In the genomic region with DNA sequence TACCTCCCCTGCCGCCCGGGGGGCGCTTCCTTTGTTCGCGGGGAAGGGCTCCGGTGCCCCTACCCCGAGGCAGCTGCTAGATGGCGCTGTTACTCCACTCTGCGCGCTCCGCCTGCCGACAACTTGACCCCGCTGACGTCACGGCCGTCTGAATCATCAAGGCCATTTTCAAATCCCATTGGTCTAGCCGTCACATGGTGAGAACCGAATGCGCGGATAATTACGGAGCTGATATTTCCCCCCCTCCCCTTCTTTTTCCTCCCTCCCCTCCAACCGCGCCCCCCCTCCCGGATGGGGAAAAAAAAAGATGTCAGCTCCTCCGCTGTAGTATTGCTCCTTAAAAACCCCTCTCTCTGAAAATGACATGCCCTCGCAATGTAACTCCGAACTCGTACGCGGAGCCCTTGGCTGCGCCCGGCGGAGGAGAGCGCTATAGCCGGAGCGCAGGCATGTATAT, we compare ENCODE assay signal across 9 cellular contexts. TPM values are rescaled to one million over a fixed set of nuclear protein-coding genes. Genes with fewer than 3 reads are reported as not detected.
DNase-seq lines count a peak whose midpoint lies in the region; ATAC-seq and TF ChIP-seq lines count a peak whose summit lies in the region.
"Had no signal": no experiment of that assay in that cellular context is flagged by ENCODE, and none has a peak within 500 bp of the region (broad histone marks: within the 10 kb centered on the region; RNA-seq: fewer than 3 reads in every experiment).

HOXC10 (plus strand) TSS at position 246 of the 457 bp plus-strand sequence; CDS start at position 360, 114 bp downstream.

- TF ChIP-seq CTCF in RWPE2 (IDR thresholded peaks at IDR 0.05; ENCODE audit: poor library complexity, severe bottlenecking) = peak; percentile 78

- H3K36me3 ChIP-seq in RWPE2 (ENCODE audit: low read depth) = no peaks in the 10 kb centered on the region
- no peaks in the 10 kb centered on the region for H3K36me3 ChIP-seq in urinary bladder (ENCODE audit: insufficient read depth)

- peaks cover 6% of the 10 kb centered on the region for H3K4me1 ChIP-seq in RWPE2 (ENCODE audit: insufficient read depth, poor library complexity, severe bottlenecking)
- H3K4me1 ChIP-seq in urinary bladder (ENCODE audit: insufficient read depth) = no peaks in the 10 kb centered on the region

- H3K27me3 ChIP-seq in RWPE2 (ENCODE audit: insufficient read depth, poor library complexity, severe bottlenecking) = peaks cover 93% of the 10 kb centered on the region

- H3K27ac ChIP-seq in RWPE2 (ENCODE audit: poor library complexity, severe bottlenecking) (no peak within 1 kb of the TSS), urinary bladder (ENCODE audit: low read depth) (no peak within 1 kb of the TSS)

- peak; percentile 91 for DNase-seq in GM03348 (ENCODE audit: low spot score)
- peak; percentile 97 for DNase-seq in HuH-7.5 (ENCODE audit: low spot score)
- peak; percentile 88 for DNase-seq in RWPE2 (ENCODE audit: low spot score)
- DNase-seq in activated gamma-delta T cell treated with anti-CD3 and anti-CD28 coated beads, Interleukin-2, amount 50 U/mL, for 16 hours (ENCODE audit: low read depth) = peak; percentile 55
- DNase-seq in glomerular endothelial cell (ENCODE audit: extremely low read depth, low read depth, low spot score) = peak; percentile 45
- peak; percentile 11 for DNase-seq in putamen (ENCODE audit: low spot score)

- ATAC-seq in RWPE2 (ENCODE audit: low read depth) (peak; percentile 57), HG03135 (IDR thresholded peaks at IDR 0.05; ENCODE audit: unreplicated experiment) (no peak)

- no peaks in the 10 kb centered on the region for H3K9me3 ChIP-seq in RWPE2 (ENCODE audit: severe bottlenecking)

- WGBS in urinary bladder = 2% methylated on average over 36 of the region's 36 CpGs

- H3K4me3 ChIP-seq in RWPE2 (ENCODE audit: severe bottlenecking) (peak within 1 kb of the TSS; percentile 20), urinary bladder (ENCODE audit: low read depth, low read length) (peak within 1 kb of the TSS; percentile 22)

RNA-seq across cellular contexts. Expression of gene HOXC10, which starts in this region (rescaled TPM):
- total RNA-seq in glomerular endothelial cell (1.2 and 6.1 TPM in 2 replicates), urinary bladder (1.6 TPM)
- 2.8 TPM for polyA plus RNA-seq in urinary bladder
- total RNA-seq: mononuclear cell had no signal

Comparison
In these comparisons a context has a peak if more than half of its experiments do, and no peak if none do; other contexts are left out.
1. DNase-seq: peak in every context shown above with its lines; median percentile 97 in HuH-7.5; 91 in GM03348; 88 in RWPE2; 55 in activated gamma-delta T cell treated with anti-CD3 and anti-CD28 coated beads, Interleukin-2, amount 50 U/mL, for 16 hours; 45 in glomerular endothelial cell; 11 in putamen.